8 cellular contexts compared by ENCODE assay signal in genomic region chr7:5773661-5774086, GRCh38. TPM values are rescaled to one million over a fixed set of nuclear protein-coding genes. Genes with fewer than 3 reads are reported as not detected.
DNase-seq lines count a peak whose midpoint lies in the region; ATAC-seq and TF ChIP-seq lines count a peak whose summit lies in the region.

No MANE protein-coding gene starts in this region.

- TF ChIP-seq EP300 in transverse colon (IDR thresholded peaks at IDR 0.05; ENCODE audit: low read depth): no peak

- H3K9me3 ChIP-seq in SJCRH30 (replicated peaks): no peaks in the 10 kb centered on the region
- no peaks in the 10 kb centered on the region for H3K9me3 ChIP-seq in neural progenitor cell (ENCODE audit: low read depth)
- H3K9me3 ChIP-seq in transverse colon: no peaks in the 10 kb centered on the region

- peaks cover 39% of the 10 kb centered on the region for H4K20me1 ChIP-seq in neural progenitor cell (ENCODE audit: low read depth)

- ATAC-seq in HG02763 (IDR thresholded peaks at IDR 0.05; ENCODE audit: unreplicated experiment): no peak

- H3K79me2 ChIP-seq in neural progenitor cell (ENCODE audit: low read depth): peaks cover 96% of the 10 kb centered on the region

- H3K36me3 ChIP-seq in SJCRH30 (peaks cover 22% of the 10 kb centered on the region), neural progenitor cell (no peaks in the 10 kb centered on the region), transverse colon (no peaks in the 10 kb centered on the region)

- peak; percentile 78 for DNase-seq in GM04504 (ENCODE audit: low read depth)
- DNase-seq in SJCRH30: peak; percentile 84 to 87
- peak; percentile 75 for DNase-seq in dedifferentiated amniotic fluid mesenchymal stem cell (ENCODE audit: extremely low spot score)
- peak; percentile 65 for DNase-seq in stimulated activated CD4-positive, alpha-beta T cell treated with anti-CD3 and anti-CD28 coated beads, Interleukin-15, amount 100 ng/mL, for 24 hours
- no peak for DNase-seq in endothelial cell (ENCODE audit: low spot score)
- no peak for DNase-seq in neural progenitor cell (ENCODE audit: low spot score)
- no peak for DNase-seq in transverse colon

- intact Hi-C loops in transverse colon (cut with DNase I; ENCODE audit: low total_unique reads): no loop called here

- H3K27ac ChIP-seq in SJCRH30: peak overlapping the region; percentile 77
- no peak overlapping the region for H3K27ac ChIP-seq in neural progenitor cell
- peak overlapping the region in 1 of 4 donors; percentile 41 for H3K27ac ChIP-seq in transverse colon

- H3K27ac Mint-ChIP-seq in endothelial cell (ENCODE audit: unreplicated experiment) (no peak overlapping the region), neural progenitor cell (no peak overlapping the region)

- 45 to 68% methylated on average over 3 to 6 of the region's 6 CpGs for WGBS in transverse colon (ENCODE audit: low coverage in 1 of 2), 2 donors

- H3K9ac ChIP-seq in neural progenitor cell: no peak overlapping the region

- TF ChIP-seq POLR2A in transverse colon (IDR thresholded peaks at IDR 0.05): no peak

- H3K27me3 ChIP-seq in SJCRH30: no peaks in the 10 kb centered on the region
- no peaks in the 10 kb centered on the region for H3K27me3 ChIP-seq in neural progenitor cell
- no peaks in the 10 kb centered on the region for H3K27me3 ChIP-seq in transverse colon

- no peak overlapping the region for H3K4me2 ChIP-seq in neural progenitor cell

- in situ Hi-C loops in transverse colon (cut with MboI; ENCODE audit: low pct_ligation_motif_present in 1 of 4, low pct_unique_long_range_greater_than_20kb in 1 of 4, low sequenced_read_pairs in 3 of 4): no loop called here

- H3K4me3 ChIP-seq in SJCRH30 (no peak overlapping the region), neural progenitor cell (no peak overlapping the region), transverse colon (no peak overlapping the region)

- H3K27me3 Mint-ChIP-seq in endothelial cell (ENCODE audit: unreplicated experiment) (no peaks in the 10 kb centered on the region), neural progenitor cell (ENCODE audit: insufficient read depth, low read depth) (peaks cover 1% of the 10 kb centered on the region)

- H3K36me3 Mint-ChIP-seq in endothelial cell (ENCODE audit: low read depth, unreplicated experiment) (peaks cover 7% of the 10 kb centered on the region), neural progenitor cell (peaks cover 23% of the 10 kb centered on the region)

- no peak overlapping the region for H2AFZ ChIP-seq in neural progenitor cell (replicated peaks)

- H3K9me3 Mint-ChIP-seq in endothelial cell (ENCODE audit: unreplicated experiment) (no peaks in the 10 kb centered on the region), neural progenitor cell (no peaks in the 10 kb centered on the region)

- TF ChIP-seq CTCF in endothelial cell (IDR thresholded peaks at IDR 0.05; ENCODE audit: unreplicated experiment) (no peak), neural progenitor cell (IDR thresholded peaks at IDR 0.05) (no peak), transverse colon (IDR thresholded peaks at IDR 0.05) (no peak)

- H3K4me3 Mint-ChIP-seq in endothelial cell (ENCODE audit: unreplicated experiment) (no peak overlapping the region), neural progenitor cell (no peak overlapping the region)

- peaks cover 9% of the 10 kb centered on the region for H3K4me1 Mint-ChIP-seq in endothelial cell (ENCODE audit: unreplicated experiment)
- peaks cover 13% of the 10 kb centered on the region for H3K4me1 Mint-ChIP-seq in neural progenitor cell

- H3K4me1 ChIP-seq in SJCRH30 (peaks cover 16% of the 10 kb centered on the region), neural progenitor cell (no peaks in the 10 kb centered on the region), transverse colon (peaks cover 0 to 24% (median 8%) of the 10 kb centered on the region in 4 donors)

- H3F3A ChIP-seq in neural progenitor cell (ENCODE audit: low read depth): no peaks in the 10 kb centered on the region

RNA-seq across cellular contexts. Expression of gene RNF216, which starts 7.8 kb away (rescaled TPM):
- 44.3 and 47.4 TPM in 2 replicates for total RNA-seq in SJCRH30 (2014; rRNA removed; shearing (Covaris generic))
- total RNA-seq in endothelial cell (ENCODE audit: unreplicated experiment) (40.8 TPM), neural progenitor cell (ENCODE audit: low replicate concordance) (32.6 and 32.9 TPM in 2 replicates), transverse colon (10 to 100 TPM; 18.5 to 26.9 (median 23.7) TPM)

Comparison
In these comparisons a context has a peak if more than half of its experiments do, and no peak if none do; other contexts are left out.
1. DNase-seq: peak in GM04504 (single experiment), SJCRH30 (2 of 2), dedifferentiated amniotic fluid mesenchymal stem cell (single experiment) and stimulated activated CD4-positive, alpha-beta T cell treated with anti-CD3 and anti-CD28 coated beads, Interleukin-15, amount 100 ng/mL, for 24 hours (single experiment); none in endothelial cell (single experiment), neural progenitor cell (single experiment) and transverse colon (single experiment).